In the genomic region with DNA sequence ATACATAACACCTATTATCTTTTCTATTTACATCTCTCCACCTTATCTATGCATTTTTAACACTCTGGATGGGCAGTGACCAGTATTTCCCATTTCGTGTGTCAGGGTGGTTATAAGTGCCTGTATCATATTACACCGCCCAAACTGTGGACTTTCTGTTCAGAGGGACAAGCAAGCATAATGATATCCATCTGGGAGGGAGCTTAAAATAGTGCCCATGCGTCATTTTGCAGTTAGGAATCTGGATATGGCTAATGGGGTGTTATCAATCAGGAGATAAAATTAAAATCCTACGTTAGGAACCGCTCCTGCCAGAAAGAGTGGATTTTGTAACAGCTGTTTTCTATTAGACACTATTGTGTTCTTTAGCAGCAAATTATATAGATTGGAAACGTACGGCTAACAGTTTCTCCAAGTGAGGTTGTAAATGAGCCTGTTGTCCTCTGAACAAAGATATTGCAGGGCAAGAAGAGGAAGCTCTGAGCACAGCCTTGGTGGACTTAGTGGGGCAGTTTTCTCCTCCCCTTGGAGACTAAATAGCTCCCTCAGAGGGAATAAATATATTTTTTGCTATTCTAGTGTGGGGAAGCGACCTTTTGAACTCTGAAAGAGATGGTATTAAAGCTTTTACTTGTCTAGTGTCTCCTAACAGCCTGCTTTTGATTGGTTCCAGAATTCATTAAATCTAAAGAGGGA, we compare ENCODE assay signal across 12 cellular contexts.
A peak's percentile ranks its signal among the peaks of the same experiment; 100 is the strongest.
DNase-seq lines count a peak whose midpoint lies in the region; ATAC-seq and TF ChIP-seq lines count a peak whose summit lies in the region.
"Had no signal": no experiment of that assay in that cellular context is flagged by ENCODE, and none has a peak within 500 bp of the region (broad histone marks: within the 10 kb centered on the region; RNA-seq: fewer than 3 reads in every experiment).

No MANE protein-coding gene starts in this region.

- no peak overlapping the region for H2BK5ac ChIP-seq in H9 (ENCODE audit: insufficient read length, low read length)

- peak overlapping the region; percentile 17; the same call in 1 of the 2 replicates for H3K27ac ChIP-seq in HEK293 (ENCODE audit: extremely low read depth, low read depth, low read length)
- peak overlapping the region in 3 of 8 donors; percentile 0 to 28 (median 6) for H3K27ac ChIP-seq in spleen
- no peak overlapping the region for H3K27ac ChIP-seq in H9 (ENCODE audit: insufficient read length, low read depth, low read length)
- H3K27ac ChIP-seq: body of pancreas had no signal

- no peak overlapping the region for H3K4me2 ChIP-seq in H9 (ENCODE audit: insufficient read depth, insufficient read length, low read length)

- H3K18ac ChIP-seq in H9 (ENCODE audit: insufficient read length, low read depth, low read length): no peak overlapping the region

- no peak overlapping the region for H4K8ac ChIP-seq in H9 (replicated peaks; ENCODE audit: insufficient read length, low read depth, low read length)

- H3K4ac ChIP-seq in H9 (ENCODE audit: low read depth, low read length): no peak overlapping the region

- H4K5ac ChIP-seq in H9 (ENCODE audit: insufficient read length, low read depth, low read length): no peak overlapping the region

- POLR2A ChIA-PET in HEK293 (lab: Yijun Ruan, JAX): interaction anchor here (1.3 kb wide), 1 partner anchor 9 kb away, joined by 3 read pairs; no protein-coding TSS in a partner anchor

- no peak overlapping the region for H4K91ac ChIP-seq in H9 (ENCODE audit: insufficient read length, low read depth, low read length)

- no peak overlapping the region for H3K4me3 Mint-ChIP-seq in H9
- H3K4me3 Mint-ChIP-seq: CD4-positive, alpha-beta memory T cell; T-helper 1 cell treated with Interleukin-12 subunit alpha and Interleukin-12 subunit beta and Interleukin-4 antibody, amounts not matched to agents 30 μg/mL and 1 μg/mL, for 36 hours had no signal

- H3K79me1 ChIP-seq in H9 (ENCODE audit: insufficient read depth, low read depth, low read length, poor library complexity, severe bottlenecking): no peaks in the 10 kb centered on the region

- no peak for TF ChIP-seq POLR2A in spleen (IDR thresholded peaks at IDR 0.05)

- no peak overlapping the region for H3K56ac ChIP-seq in H9 (ENCODE audit: insufficient read length, low read depth, low read length)

- H3K4me1 Mint-ChIP-seq in H9: peaks cover 7 to 9% of the 10 kb centered on the region in 2 experiments; a peak in 2 of 4 replicates
- H3K4me1 Mint-ChIP-seq: CD4-positive, alpha-beta memory T cell had no signal

- H3K27me3 ChIP-seq in spleen (replicated peaks in 1 of 7) (no peaks in the 10 kb centered on the region), H9 (ENCODE audit: insufficient read depth, low read length) (no peaks in the 10 kb centered on the region)
- H3K27me3 ChIP-seq: body of pancreas had no signal

- 66 to 81% (median 78%) methylated on average over 8 of the region's 8 CpGs for WGBS in spleen, 5 donors
- no CpG with 5 or more reads among the region's 8 CpGs for WGBS in H9 (ENCODE audit: extremely low coverage, insufficient read length, low lambda C conversion rate)

- ATAC-seq in GM21529 (IDR thresholded peaks at IDR 0.05; ENCODE audit: unreplicated experiment): no peak
- ATAC-seq: body of pancreas had no signal

- H3K36me3 Mint-ChIP-seq in H9 (ENCODE audit: insufficient read depth in 1 of 3, low read depth in 3 of 3): no peaks in the 10 kb centered on the region
- H3K36me3 Mint-ChIP-seq: CD4-positive, alpha-beta memory T cell had no signal

- H4K20me1 ChIP-seq in H9 (ENCODE audit: control insufficient read depth, insufficient read depth, insufficient read length): no peaks in the 10 kb centered on the region

- H2AK5ac ChIP-seq in H9 (ENCODE audit: insufficient read length, low read length): no peak overlapping the region

- H2AFZ ChIP-seq in H9 (ENCODE audit: low read length): no peak overlapping the region

- DNase-seq in AG09309 (ENCODE audit: low read depth): peak; percentile 95
- DNase-seq in RPMI7951 (ENCODE audit: low read depth): peak; percentile 85
- peak; percentile 21 for DNase-seq in hepatic stellate cell (ENCODE audit: low spot score)
- DNase-seq in spleen: no peak
- DNase-seq in activated CD4-positive, alpha-beta T cell treated with anti-CD3 and anti-CD28 coated beads, Interleukin-2, amount 50 U/mL, for 1 hour: no peak
- DNase-seq in H9: no peak
- DNase-seq: CD4-positive, alpha-beta memory T cell; trophoblast cell had no signal

- H3K4me1 ChIP-seq in HEK293 (ENCODE audit: control insufficient read depth, insufficient read depth, low read length) (peaks cover 8% of the 10 kb centered on the region), spleen (no peaks in the 10 kb centered on the region), H9 (ENCODE audit: insufficient read depth, low read length) (no peaks in the 10 kb centered on the region)
- H3K4me1 ChIP-seq: body of pancreas had no signal

- no peak overlapping the region for H2BK12ac ChIP-seq in H9 (ENCODE audit: insufficient read length, low read depth, low read length)

- H3K23me2 ChIP-seq in H9 (ENCODE audit: insufficient read length, low read depth, low read length, poor library complexity, severe bottlenecking): no peaks in the 10 kb centered on the region

- H3K4me3 ChIP-seq in AG09309 (ENCODE audit: control insufficient read depth, low read depth, low read length) (no peak overlapping the region), HEK293 (ENCODE audit: low read depth, low read length) (no peak overlapping the region), spleen (no peak overlapping the region)
- H3K4me3 ChIP-seq: body of pancreas had no signal

- no peaks in the 10 kb centered on the region for H3K79me2 ChIP-seq in H9 (ENCODE audit: insufficient read depth, low read length)

- no peak overlapping the region for H2BK120ac ChIP-seq in H9 (ENCODE audit: low read depth, low read length, poor library complexity, severe bottlenecking)

- intact Hi-C loops in spleen (cut with DNase I; ENCODE audit: low total_unique reads): no loop called here

- TF ChIP-seq CTCF in AG09309 (IDR thresholded peaks at IDR 0.05; ENCODE audit: control insufficient read depth, insufficient read depth, low read depth, low read length, missing control alignments): no peak
- no peak for TF ChIP-seq CTCF in HEK293 (tag by site-specific recombination; IDR thresholded peaks at IDR 0.05)
- no peak for TF ChIP-seq CTCF in spleen (IDR thresholded peaks at IDR 0.05 in 8 of 11, conservative IDR thresholded peaks at IDR 0.05 in 3 of 11)
- TF ChIP-seq CTCF in H9 (conservative IDR thresholded peaks at IDR 0.05): no peak

- no peak overlapping the region for H2BK20ac ChIP-seq in H9 (ENCODE audit: low read depth, low read length, poor library complexity, severe bottlenecking)

- no peaks in the 10 kb centered on the region for H3K9me3 Mint-ChIP-seq in H9

- H3K9ac ChIP-seq in H9 (ENCODE audit: extremely low read depth, insufficient read length, low read length): no peak overlapping the region

- H3K27me3 Mint-ChIP-seq in H9 (ENCODE audit: low read depth): no peaks in the 10 kb centered on the region
- H3K27me3 Mint-ChIP-seq: CD4-positive, alpha-beta memory T cell had no signal

- no peak overlapping the region for H3T11ph ChIP-seq in H9 (ENCODE audit: low read length)

- no peak overlapping the region for H3K27ac Mint-ChIP-seq in H9
- H3K27ac Mint-ChIP-seq: CD4-positive, alpha-beta memory T cell; T-helper 1 cell treated with Interleukin-12 subunit alpha and Interleukin-12 subunit beta and Interleukin-4 antibody, amounts not matched to agents 30 μg/mL and 1 μg/mL, for 36 hours had no signal

- no peak overlapping the region for H3K23ac ChIP-seq in H9 (ENCODE audit: insufficient read length, low read depth, low read length)

- H3K9me3 ChIP-seq in HEK293 (ENCODE audit: control insufficient read depth, insufficient read depth, low read depth, low read length) (no peaks in the 10 kb centered on the region), spleen (no peaks in the 10 kb centered on the region), H9 (ENCODE audit: control insufficient read depth, low read depth, low read length) (no peaks in the 10 kb centered on the region)
- H3K9me3 ChIP-seq: body of pancreas had no signal

- H2BK15ac ChIP-seq in H9 (ENCODE audit: low read depth, low read length): no peak overlapping the region

- H3K36me3 ChIP-seq in HEK293 (ENCODE audit: control insufficient read depth in 2 of 2, insufficient read depth in 1 of 2, low read length in 2 of 2) (no peaks in the 10 kb centered on the region), spleen (no peaks in the 10 kb centered on the region)

- CTCF ChIA-PET in HEK293 (lab: Yijun Ruan, JAX): interaction anchor here (0.6 kb wide), 1 partner anchor 7 kb away, joined by 3 read pairs; no protein-coding TSS in a partner anchor

- no peak overlapping the region for H3K14ac ChIP-seq in H9 (ENCODE audit: insufficient read depth, low read length)

TF ChIP-seq in HEK293, 187 proteins besides CTCF, POLR2A, EP300 and RAD21 (continues in another document):
- TF ChIP-seq ZNF610 (tag by site-specific recombination; IDR thresholded peaks at IDR 0.05; ENCODE audit: borderline replicate concordance): 0 out of 2 replicates have a peak, but pooled peaks have one; percentile 20
- TF ChIP-seq, protein P1, sequence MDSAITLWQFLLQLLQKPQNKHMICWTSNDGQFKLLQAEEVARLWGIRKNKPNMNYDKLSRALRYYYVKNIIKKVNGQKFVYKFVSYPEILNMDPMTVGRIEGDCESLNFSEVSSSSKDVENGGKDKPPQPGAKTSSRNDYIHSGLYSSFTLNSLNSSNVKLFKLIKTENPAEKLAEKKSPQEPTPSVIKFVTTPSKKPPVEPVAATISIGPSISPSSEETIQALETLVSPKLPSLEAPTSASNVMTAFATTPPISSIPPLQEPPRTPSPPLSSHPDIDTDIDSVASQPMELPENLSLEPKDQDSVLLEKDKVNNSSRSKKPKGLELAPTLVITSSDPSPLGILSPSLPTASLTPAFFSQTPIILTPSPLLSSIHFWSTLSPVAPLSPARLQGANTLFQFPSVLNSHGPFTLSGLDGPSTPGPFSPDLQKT (IDR thresholded peaks at IDR 0.05; ENCODE audit: borderline replicate concordance, low read depth, low read length): no peak
- no peak for TF ChIP-seq RBAK (tag by site-specific recombination; IDR thresholded peaks at IDR 0.05)
- peak; percentile 37 for TF ChIP-seq ZXDB (tag by site-specific recombination; IDR thresholded peaks at IDR 0.05)
- TF ChIP-seq, protein P2, sequence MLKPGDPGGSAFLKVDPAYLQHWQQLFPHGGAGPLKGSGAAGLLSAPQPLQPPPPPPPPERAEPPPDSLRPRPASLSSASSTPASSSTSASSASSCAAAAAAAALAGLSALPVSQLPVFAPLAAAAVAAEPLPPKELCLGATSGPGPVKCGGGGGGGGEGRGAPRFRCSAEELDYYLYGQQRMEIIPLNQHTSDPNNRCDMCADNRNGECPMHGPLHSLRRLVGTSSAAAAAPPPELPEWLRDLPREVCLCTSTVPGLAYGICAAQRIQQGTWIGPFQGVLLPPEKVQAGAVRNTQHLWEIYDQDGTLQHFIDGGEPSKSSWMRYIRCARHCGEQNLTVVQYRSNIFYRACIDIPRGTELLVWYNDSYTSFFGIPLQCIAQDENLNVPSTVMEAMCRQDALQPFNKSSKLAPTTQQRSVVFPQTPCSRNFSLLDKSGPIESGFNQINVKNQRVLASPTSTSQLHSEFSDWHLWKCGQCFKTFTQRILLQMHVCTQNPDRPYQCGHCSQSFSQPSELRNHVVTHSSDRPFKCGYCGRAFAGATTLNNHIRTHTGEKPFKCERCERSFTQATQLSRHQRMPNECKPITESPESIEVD (tag by site-specific recombination; IDR thresholded peaks at IDR 0.05): peak; percentile 52; the same call in 1 of the 2 replicates

Comparison
In these comparisons a context has a peak if more than half of its experiments do, and no peak if none do; other contexts are left out.
1. DNase-seq: peak in AG09309 (single experiment), RPMI7951 (single experiment) and hepatic stellate cell (single experiment); none in spleen (single experiment), activated CD4-positive, alpha-beta T cell treated with anti-CD3 and anti-CD28 coated beads, Interleukin-2, amount 50 U/mL, for 1 hour (single experiment) and H9 (single experiment).